In genomic region chr2:202807431-202808138, GRCh38 we compare ENCODE assay signal across 8 cellular contexts.
DNase-seq lines count a peak whose midpoint lies in the region; ATAC-seq lines count a peak whose summit lies in the region.
"Not testable (repeated sequence)": the region's sequence is repeated elsewhere in the genome, so short reads cannot be mapped to it uniquely, and the experiment has no call there.

No MANE protein-coding gene starts in this region.

- H3K27ac Mint-ChIP-seq in activated CD4-positive, alpha-beta T cell treated with anti-CD3 and anti-CD28 coated beads, Interleukin-2, amount 10 ng/mL, durations not matched to agents 24 days and 14 days = not testable (repeated sequence)

- not testable (repeated sequence) for H3K27me3 ChIP-seq in aorta (ENCODE audit: control insufficient read depth in 1 of 2, insufficient read depth in 2 of 2, low read length in 1 of 2)

- H3K9me3 Mint-ChIP-seq in activated CD4-positive, alpha-beta T cell treated with anti-CD3 and anti-CD28 coated beads, Interleukin-2, amount 10 ng/mL, durations not matched to agents 24 days and 14 days = not testable (repeated sequence)

- ATAC-seq in Right ventricle myocardium superior (ENCODE audit: poor library complexity) (peak; percentile 98), aorta (ENCODE audit: low FRiP score) (peak; percentile 95)

- not testable (repeated sequence) for H3K4me3 ChIP-seq in aorta (ENCODE audit: low read length in 2 of 2)

- H3K36me3 Mint-ChIP-seq in activated CD4-positive, alpha-beta T cell treated with anti-CD3 and anti-CD28 coated beads, Interleukin-2, amount 10 ng/mL, durations not matched to agents 24 days and 14 days (ENCODE audit: low read depth) = peaks cover 18% of the 10 kb centered on the region

- not testable (repeated sequence) for H3K9me3 ChIP-seq in aorta (ENCODE audit: control insufficient read depth, low read length)

- 6 to 10% methylated on average over 1 of the region's 1 CpG for WGBS in aorta, 2 donors

- peak overlapping the region; percentile 31 to 96 for H3K27ac ChIP-seq in aorta (ENCODE audit: low read depth in 1 of 2, low read length in 2 of 2)

- H3K4me1 ChIP-seq in aorta (ENCODE audit: control insufficient read depth in 1 of 2, insufficient read depth in 2 of 2, low read length in 2 of 2) = not testable (repeated sequence)

- H3K4me1 Mint-ChIP-seq in activated CD4-positive, alpha-beta T cell treated with anti-CD3 and anti-CD28 coated beads, Interleukin-2, amount 10 ng/mL, durations not matched to agents 24 days and 14 days = not testable (repeated sequence)

- not testable (repeated sequence) for H3K27me3 Mint-ChIP-seq in activated CD4-positive, alpha-beta T cell treated with anti-CD3 and anti-CD28 coated beads, Interleukin-2, amount 10 ng/mL, durations not matched to agents 24 days and 14 days

- DNase-seq in ELR (ENCODE audit: low read depth) (peak; percentile 54), NCI-H2029 treated with DMSO at 0.1 percent for 48 hours (lab: John Stamatoyannopoulos, UW) (peak; percentile 18), dermis blood vessel endothelial cell (peak; percentile 82), Right ventricle myocardium superior (peak; percentile 89), lung microvascular endothelial cell (ENCODE audit: low read depth in 2 of 2) (peak; percentile 80 to 81), renal cortical epithelial cell (ENCODE audit: low read depth) (peak; percentile 96), aorta (peak; percentile 89 to 92)
- DNase-seq in activated CD4-positive, alpha-beta T cell treated with anti-CD3 and anti-CD28 coated beads, Interleukin-2, amount 10 ng/mL, durations not matched to agents 24 days and 14 days = peak; percentile 47

- H3K36me3 ChIP-seq in aorta (ENCODE audit: control insufficient read depth in 1 of 2, insufficient read depth in 2 of 2, low read length in 1 of 2) = not testable (repeated sequence)

- H3K4me3 Mint-ChIP-seq in activated CD4-positive, alpha-beta T cell treated with anti-CD3 and anti-CD28 coated beads, Interleukin-2, amount 10 ng/mL, durations not matched to agents 24 days and 14 days = not testable (repeated sequence)

- intact Hi-C loops in activated CD4-positive, alpha-beta T cell treated with anti-CD3 and anti-CD28 coated beads, Interleukin-2, amount 10 ng/mL, durations not matched to agents 24 days and 14 days (cut with micrococcal nuclease); Right ventricle myocardium superior (cut with DNase I): not testable (repeated sequence)
- intact Hi-C loops in aorta (cut with DNase I) = loop anchor here in 1 of 2 donors (10.0 kb wide), 1 partner anchor 173 kb away; the partner anchor contains the start of gene FAM117B

Comparison
In these comparisons a context has a peak if more than half of its experiments do, and no peak if none do; other contexts are left out.
1. DNase-seq: peak in every context shown above with its lines; median percentile 96 in renal cortical epithelial cell; 90 in aorta; 89 in Right ventricle myocardium superior; 82 in dermis blood vessel endothelial cell; 80 in lung microvascular endothelial cell; 54 in ELR; 47 in activated CD4-positive, alpha-beta T cell treated with anti-CD3 and anti-CD28 coated beads, Interleukin-2, amount 10 ng/mL, durations not matched to agents 24 days and 14 days; 18 in NCI-H2029 treated with DMSO at 0.1 percent for 48 hours.